In genomic region chr7:143978585-143978984, GRCh38 we compare ENCODE assay signal across 29 cellular contexts. TPM values are rescaled to one million over a fixed set of nuclear protein-coding genes. Genes with fewer than 3 reads are reported as not detected.
DNase-seq lines count a peak whose midpoint lies in the region; ATAC-seq, FAIRE-seq and TF ChIP-seq lines count a peak whose summit lies in the region.
"Had no signal": no experiment of that assay in that cellular context is flagged by ENCODE, and none has a peak within 500 bp of the region (broad histone marks: within the 10 kb centered on the region; RNA-seq: fewer than 3 reads in every experiment).

No MANE protein-coding gene starts in this region.

- peak overlapping the region; percentile 37; the same call in 1 of the 2 replicates for H3K27ac Mint-ChIP-seq in HFFc6
- no peak overlapping the region for H3K27ac Mint-ChIP-seq in activated CD4-positive, alpha-beta T cell treated with anti-CD3 and anti-CD28 coated beads, Interleukin-2, amount 10 ng/mL, durations not matched to agents 24 days and 14 days
- H3K27ac Mint-ChIP-seq: CD4-positive, CD25-positive, alpha-beta regulatory T cell had no signal

- H3K27me3 Mint-ChIP-seq in HFFc6 (ENCODE audit: insufficient read depth) = no peaks in the 10 kb centered on the region
- H3K27me3 Mint-ChIP-seq in activated CD4-positive, alpha-beta T cell treated with anti-CD3 and anti-CD28 coated beads, Interleukin-2, amount 10 ng/mL, durations not matched to agents 24 days and 14 days = peaks cover 9% of the 10 kb centered on the region
- H3K27me3 Mint-ChIP-seq: CD4-positive, CD25-positive, alpha-beta regulatory T cell had no signal

- no peak for TF ChIP-seq POLR2A in A549 (IDR thresholded peaks at IDR 0.05; ENCODE audit: low read length)

- no peaks in the 10 kb centered on the region for H3K36me3 Mint-ChIP-seq in HFFc6 (ENCODE audit: low read depth)
- H3K36me3 Mint-ChIP-seq in activated CD4-positive, alpha-beta T cell treated with anti-CD3 and anti-CD28 coated beads, Interleukin-2, amount 10 ng/mL, durations not matched to agents 24 days and 14 days (ENCODE audit: low read depth) = no peaks in the 10 kb centered on the region
- H3K36me3 Mint-ChIP-seq: CD4-positive, CD25-positive, alpha-beta regulatory T cell had no signal

- H3K4me2 ChIP-seq in A549 = peak overlapping the region; percentile 54; the same call in 2 of the 3 replicates
- H3K4me2 ChIP-seq: BLaER1 had no signal

- no peak for FAIRE-seq in A549 (lab: Jason Lieb, UNC)

- WGBS in A549 (ENCODE audit: missing lambda C conversion rate) = 35% methylated on average over 2 of the region's 2 CpGs

- H3K4me3 ChIP-seq in A549 (no peak overlapping the region), SJSA1 (no peak overlapping the region)
- H3K4me3 ChIP-seq: BLaER1, GM12878, HAP-1 had no signal

- ATAC-seq in A549 = no peak
- ATAC-seq: GM12878 had no signal

- H3K9me3 ChIP-seq in A549 (no peaks in the 10 kb centered on the region), SJSA1 (replicated peaks) (no peaks in the 10 kb centered on the region)
- H3K9me3 ChIP-seq: HAP-1 had no signal

- no peak for TF ChIP-seq CTCF in A549 (IDR thresholded peaks at IDR 0.05)
- no peak for TF ChIP-seq CTCF in HFFc6 (IDR thresholded peaks at IDR 0.05)

- DNase-seq in A549 (ENCODE audit: low read depth in 1 of 2, low spot score in 1 of 2) (no peak), HFFc6 (peak; percentile 20), SJSA1 (ENCODE audit: low read depth in 1 of 2, low spot score in 2 of 2) (no peak), iris pigment epithelial cell (ENCODE audit: low read depth) (peak; percentile 79), putamen (ENCODE audit: low spot score) (no peak), cortex of kidney (lab: John Stamatoyannopoulos, UW) (no peak), GM19240 (ENCODE audit: insufficient read length, low spot score) (no peak)
- no peak for DNase-seq in activated CD4-positive, alpha-beta T cell treated with anti-CD3 and anti-CD28 coated beads, Interleukin-2, amount 10 ng/mL, durations not matched to agents 24 days and 14 days
- DNase-seq: 8988T; CD4-positive, CD25-positive, alpha-beta regulatory T cell; DMS 273 treated with DMSO at 0.1 percent for 48 hours; DMS79; GDM1; GOT3; Karpas-422; NCI-H1092 treated with DMSO at 0.1 percent for 48 hours; NCI-H1436; NCI-H1930; NCI-H2107; NCI-H446; NCI-H524 treated with DMSO at 0.1 percent for 48 hours; NCI-H774; Right ventricle myocardium superior had no signal

- H3K4me1 ChIP-seq in A549 (peaks cover 43% of the 10 kb centered on the region), SJSA1 (replicated peaks) (peaks cover 28% of the 10 kb centered on the region)
- H3K4me1 ChIP-seq: BLaER1, HAP-1 had no signal

- H3K27me3 ChIP-seq in SJSA1 (replicated peaks) = no peaks in the 10 kb centered on the region
- H3K27me3 ChIP-seq: BLaER1 had no signal

- H3K27ac ChIP-seq in A549 (peak overlapping the region; percentile 54 to 65; a peak in 4 of 6 replicates), SJSA1 (peak overlapping the region; percentile 54)
- H3K27ac ChIP-seq: BLaER1, HL-60 had no signal

- peaks cover 40% of the 10 kb centered on the region for H3K4me1 Mint-ChIP-seq in HFFc6 (ENCODE audit: low read depth)
- no peaks in the 10 kb centered on the region for H3K4me1 Mint-ChIP-seq in activated CD4-positive, alpha-beta T cell treated with anti-CD3 and anti-CD28 coated beads, Interleukin-2, amount 10 ng/mL, durations not matched to agents 24 days and 14 days
- H3K4me1 Mint-ChIP-seq: CD4-positive, CD25-positive, alpha-beta regulatory T cell had no signal

- intact Hi-C loops in activated CD4-positive, alpha-beta T cell treated with anti-CD3 and anti-CD28 coated beads, Interleukin-2, amount 10 ng/mL, durations not matched to agents 24 days and 14 days (cut with micrococcal nuclease) = no loop called here

- H3K4me3 Mint-ChIP-seq in HFFc6 = no peak overlapping the region
- H3K4me3 Mint-ChIP-seq in activated CD4-positive, alpha-beta T cell treated with anti-CD3 and anti-CD28 coated beads, Interleukin-2, amount 10 ng/mL, durations not matched to agents 24 days and 14 days = no peak overlapping the region
- H3K4me3 Mint-ChIP-seq: CD4-positive, CD25-positive, alpha-beta regulatory T cell had no signal

- POLR2A ChIA-PET in A549 (lab: Yijun Ruan, JAX) = no interaction called here

- CTCF ChIA-PET in A549 (lab: Yijun Ruan, JAX) = no interaction called here

- no peak for TF ChIP-seq RAD21 in A549 (conservative IDR thresholded peaks at IDR 0.05 in 1 of 2, IDR thresholded peaks at IDR 0.05 in 1 of 2)

- TF ChIP-seq EP300 in A549 (IDR thresholded peaks at IDR 0.05) = no peak

- H3K36me3 ChIP-seq in SJSA1 = no peaks in the 10 kb centered on the region
- H3K36me3 ChIP-seq: BLaER1, HAP-1 had no signal

- H3K9me3 Mint-ChIP-seq in HFFc6 = no peaks in the 10 kb centered on the region
- H3K9me3 Mint-ChIP-seq in activated CD4-positive, alpha-beta T cell treated with anti-CD3 and anti-CD28 coated beads, Interleukin-2, amount 10 ng/mL, durations not matched to agents 24 days and 14 days = no peaks in the 10 kb centered on the region

TF ChIP-seq in A549, 52 proteins besides CTCF, POLR2A, EP300 and RAD21 (continues in another document):
- no peak for TF ChIP-seq ZSCAN20 (CRISPR knock-in tag; IDR thresholded peaks at IDR 0.05)
- no peak for TF ChIP-seq HDAC2 (IDR thresholded peaks at IDR 0.05)
- no peak for TF ChIP-seq REST (IDR thresholded peaks at IDR 0.05)
- no peak for TF ChIP-seq BCL3 (IDR thresholded peaks at IDR 0.05)
- TF ChIP-seq KDM5A (IDR thresholded peaks at IDR 0.05) = no peak
- no peak for TF ChIP-seq FOSB (CRISPR knock-in tag; IDR thresholded peaks at IDR 0.05)

RNA-seq across cellular contexts. Expression of gene OR6B1, which starts 21.5 kb away (rescaled TPM):
- polyA plus RNA-seq in A549 (2011; rRNA removed) (not detected in 2 replicates), A549 (2017; fragmentation: RNase III; extraction: RNeasy Plus Mini Kit Qiagen cat#74134 plus additional on column Dnase treatment) (not detected in 3 replicates)
- not detected in 2 replicates for polyA plus RNA-seq in A549 (2012; cell fraction: cytosol; rRNA removed)
- polyA plus RNA-seq in A549 (2012; cell fraction: nucleus; rRNA removed) = not detected in 2 replicates
- not detected in 2 replicates for polyA minus RNA-seq in A549 (2011; rRNA and poly(A)+ RNA removed)
- not detected for total RNA-seq in HFFc6 (2021; fragmentation: NEBNext Ultra II Directional; extraction: Animal tissue kit (Norgen Biotek cat#: 25700))
- total RNA-seq in SJSA1 (2014; rRNA removed; shearing (Covaris generic)) = not detected in 2 replicates
- not detected in 2 replicates for total RNA-seq in activated CD4-positive, alpha-beta T cell treated with anti-CD3 and anti-CD28 coated beads, Interleukin-2, amount 10 ng/mL, durations not matched to agents 24 days and 14 days
- total RNA-seq: CD4-positive, CD25-positive, alpha-beta regulatory T cell; GM12878; M059J; Right ventricle myocardium superior had no signal
- polyA plus RNA-seq: AG04450; CD4-positive, CD25-positive, alpha-beta regulatory T cell; GM12878 had no signal

RNA-seq across cellular contexts. Expression of gene OR2F1, which starts 23.9 kb away (rescaled TPM):
- polyA plus RNA-seq in A549 (2011; rRNA removed) = not detected in 2 replicates
- polyA plus RNA-seq in A549 (2012; cell fraction: cytosol; rRNA removed) = not detected in 2 replicates
- polyA plus RNA-seq in A549 (2012; cell fraction: nucleus; rRNA removed) = not detected in 2 replicates
- polyA plus RNA-seq in A549 (2017; fragmentation: RNase III; extraction: RNeasy Plus Mini Kit Qiagen cat#74134 plus additional on column Dnase treatment) = not detected in 3 replicates
- polyA minus RNA-seq in A549 (2011; rRNA and poly(A)+ RNA removed) = not detected in 2 replicates
- total RNA-seq in HFFc6 (2021; fragmentation: NEBNext Ultra II Directional; extraction: Animal tissue kit (Norgen Biotek cat#: 25700)) = not detected
- not detected in 2 replicates for total RNA-seq in SJSA1 (2014; rRNA removed; shearing (Covaris generic))
- total RNA-seq in activated CD4-positive, alpha-beta T cell treated with anti-CD3 and anti-CD28 coated beads, Interleukin-2, amount 10 ng/mL, durations not matched to agents 24 days and 14 days = not detected in 2 replicates
- total RNA-seq: CD4-positive, CD25-positive, alpha-beta regulatory T cell; GM12878; M059J; Right ventricle myocardium superior had no signal
- polyA plus RNA-seq: AG04450; CD4-positive, CD25-positive, alpha-beta regulatory T cell; GM12878 had no signal

RNA-seq across cellular contexts. Expression of gene OR2F2, which starts 43.6 kb away (rescaled TPM):
- polyA plus RNA-seq in A549 (2011; rRNA removed) (not detected in 2 replicates), A549 (2017; fragmentation: RNase III; extraction: RNeasy Plus Mini Kit Qiagen cat#74134 plus additional on column Dnase treatment) (not detected in 3 replicates)
- not detected in 2 replicates for polyA plus RNA-seq in A549 (2012; cell fraction: cytosol; rRNA removed)
- not detected in 2 replicates for polyA plus RNA-seq in A549 (2012; cell fraction: nucleus; rRNA removed)
- not detected in 2 replicates for polyA minus RNA-seq in A549 (2011; rRNA and poly(A)+ RNA removed)
- not detected for total RNA-seq in HFFc6 (2021; fragmentation: NEBNext Ultra II Directional; extraction: Animal tissue kit (Norgen Biotek cat#: 25700))
- 0.13 TPM in 1 of 2 replicates, not detected in the other for total RNA-seq in SJSA1 (2014; rRNA removed; shearing (Covaris generic))
- not detected in 2 replicates for total RNA-seq in activated CD4-positive, alpha-beta T cell treated with anti-CD3 and anti-CD28 coated beads, Interleukin-2, amount 10 ng/mL, durations not matched to agents 24 days and 14 days
- total RNA-seq: CD4-positive, CD25-positive, alpha-beta regulatory T cell; GM12878; M059J; Right ventricle myocardium superior had no signal
- polyA plus RNA-seq: AG04450; CD4-positive, CD25-positive, alpha-beta regulatory T cell; GM12878 had no signal

Comparison
In these comparisons a context has a peak if more than half of its experiments do, and no peak if none do; other contexts are left out.
1. DNase-seq: peak in HFFc6 (single experiment) and iris pigment epithelial cell (single experiment); none in A549 (0 of 2), SJSA1 (0 of 2), putamen (single experiment), cortex of kidney (single experiment), GM19240 (single experiment) and activated CD4-positive, alpha-beta T cell treated with anti-CD3 and anti-CD28 coated beads, Interleukin-2, amount 10 ng/mL, durations not matched to agents 24 days and 14 days (single experiment).